ENCODE assay signal across 24 cellular contexts in genomic region chr5:10056228-10056760, GRCh38.
"Had no signal": no experiment of that assay in that cellular context is flagged by ENCODE, and none has a peak within 500 bp of the region (broad histone marks: within the 10 kb centered on the region; RNA-seq: fewer than 3 reads in every experiment).

No MANE protein-coding gene starts in this region.

- H3K4me3 Mint-ChIP-seq: mesothelial cell of epicardium; naive B cell; natural killer cell; stimulated activated effector memory CD8-positive, alpha-beta T cell treated with anti-CD3 and anti-CD28 coated beads, Interleukin-12 subunit alpha, Interleukin-12 subunit beta, amount 100 ng/mL, for 72 hours; stimulated activated naive CD8-positive, alpha-beta T cell treated with anti-CD3 and anti-CD28 coated beads, Interleukin-15, Interleukin-2, amounts not matched to agents 100 ng/mL and 50 ng/mL, for 24 hours had no signal

- H3K36me3 Mint-ChIP-seq: stimulated activated effector memory CD8-positive, alpha-beta T cell treated with anti-CD3 and anti-CD28 coated beads, Interleukin-12 subunit alpha, Interleukin-12 subunit beta, amount 100 ng/mL, for 72 hours had no signal

- ATAC-seq: natural killer cell; pancreas; right cardiac atrium; sciatic nerve; stimulated activated effector memory CD8-positive, alpha-beta T cell treated with anti-CD3 and anti-CD28 coated beads, Interleukin-12 subunit alpha, Interleukin-12 subunit beta, amount 100 ng/mL, for 72 hours; upper lobe of right lung had no signal

- H3K27me3 ChIP-seq: pancreas, suprapubic skin, tibial artery, upper lobe of right lung had no signal

- H3K36me3 ChIP-seq: left ventricle myocardium inferior, pancreas, prostate gland, spleen, suprapubic skin, thoracic aorta, tibial artery, upper lobe of right lung had no signal

- H3K4me1 Mint-ChIP-seq: naive B cell; natural killer cell; stimulated activated effector memory CD8-positive, alpha-beta T cell treated with anti-CD3 and anti-CD28 coated beads, Interleukin-12 subunit alpha, Interleukin-12 subunit beta, amount 100 ng/mL, for 72 hours had no signal

- H3K4me3 ChIP-seq: left ventricle myocardium inferior, lung, pancreas, prostate gland, skin epidermis, spleen, suprapubic skin, thoracic aorta, tibial artery, upper lobe of right lung had no signal

- H3K27ac ChIP-seq: left ventricle myocardium inferior, pancreas, prostate gland, skin epidermis, spleen, suprapubic skin, thoracic aorta, tibial artery, upper lobe of right lung had no signal

- DNase-seq: islet precursor cell; left ventricle myocardium inferior; mesendoderm; naive B cell; natural killer cell; pancreas; posterior cingulate gyrus; retina; right cardiac atrium; spleen; stimulated activated CD4-positive, alpha-beta T cell treated with anti-CD3 and anti-CD28 coated beads, Interleukin-4, amount 100 ng/mL, for 24 hours; stimulated activated naive CD4-positive, alpha-beta T cell; tibial artery; trophoblast cell; upper lobe of right lung had no signal

- H3K4me1 ChIP-seq: left ventricle myocardium inferior, pancreas, prostate gland, spleen, suprapubic skin, tibial artery, upper lobe of right lung had no signal

- H3K27ac Mint-ChIP-seq: mesothelial cell of epicardium; naive B cell; natural killer cell; stimulated activated effector memory CD8-positive, alpha-beta T cell treated with anti-CD3 and anti-CD28 coated beads, Interleukin-12 subunit alpha, Interleukin-12 subunit beta, amount 100 ng/mL, for 72 hours; stimulated activated naive CD8-positive, alpha-beta T cell treated with anti-CD3 and anti-CD28 coated beads, Interleukin-15, Interleukin-2, amounts not matched to agents 100 ng/mL and 50 ng/mL, for 24 hours had no signal

- H3K27me3 Mint-ChIP-seq: stimulated activated naive CD8-positive, alpha-beta T cell treated with anti-CD3 and anti-CD28 coated beads, Interleukin-15, Interleukin-2, amounts not matched to agents 100 ng/mL and 50 ng/mL, for 24 hours had no signal

- H3K9me3 ChIP-seq: pancreas, prostate gland, upper lobe of right lung had no signal
